Comparison of ENCODE assay signal across 6 cellular contexts in the genomic region with DNA sequence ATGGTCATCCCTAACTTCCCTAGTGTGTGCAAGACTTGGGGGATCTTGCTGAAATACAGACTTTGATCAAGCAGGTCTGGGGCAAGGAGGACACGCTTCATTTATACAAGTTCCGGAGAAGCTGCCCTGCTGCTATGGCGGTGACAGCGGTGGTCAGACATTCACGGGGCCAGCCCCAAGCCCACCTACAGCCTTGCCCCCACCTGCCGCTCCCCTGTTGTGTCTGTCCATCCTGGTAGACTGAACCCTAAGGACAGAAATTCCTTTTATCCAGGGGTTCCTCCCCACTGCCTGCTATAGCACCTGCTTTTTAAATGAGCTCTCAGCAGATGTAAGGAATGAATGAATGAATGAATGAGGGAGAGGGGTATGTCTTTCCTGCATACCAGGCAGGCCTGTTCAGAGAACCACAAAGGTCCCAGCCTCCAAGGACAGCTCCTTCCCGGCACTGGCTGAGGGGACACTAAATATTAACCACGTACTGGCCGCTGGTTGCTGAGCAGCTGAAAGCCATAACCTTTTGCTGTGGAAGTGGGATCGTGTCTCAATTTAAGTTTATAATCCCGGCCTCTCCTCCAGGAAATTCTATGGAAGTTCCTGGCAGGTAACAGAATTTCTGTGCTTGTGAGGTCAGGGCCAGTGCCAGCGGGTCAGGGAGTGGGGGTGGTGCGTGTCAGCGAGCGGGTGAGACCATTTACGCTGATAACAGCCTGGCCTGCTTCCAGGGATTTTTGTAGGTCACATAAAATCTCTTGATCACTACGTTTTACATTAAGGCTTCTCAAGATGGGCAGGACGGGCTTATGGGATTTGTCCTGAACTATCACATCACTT. TPM values are rescaled to one million over a fixed set of nuclear protein-coding genes. Genes with fewer than 3 reads are reported as not detected.
DNase-seq lines count a peak whose midpoint lies in the region; ATAC-seq and TF ChIP-seq lines count a peak whose summit lies in the region.

No MANE protein-coding gene starts in this region.

- DNase-seq in CD4-positive, CD25-positive, alpha-beta regulatory T cell: no peak
- no peak for DNase-seq in activated CD8-positive, alpha-beta T cell treated with anti-CD3 and anti-CD28 coated beads, Interleukin-2, amount 10 ng/mL, durations not matched to agents 7 days and 5 days
- no peak for DNase-seq in lower lobe of right lung
- no peak for DNase-seq in KBM-7
- DNase-seq in NCI-H446 treated with DMSO at 0.1 percent for 48 hours (lab: John Stamatoyannopoulos, UW): no peak

- intact Hi-C loops in lower lobe of right lung (cut with DNase I): no loop called here

- in situ Hi-C loops in KBM-7 (cut with MboI; ENCODE audit: low pct_unique_long_range_greater_than_20kb, low sequenced_read_pairs): no loop called here

- H3K9me3 Mint-ChIP-seq in CD4-positive, CD25-positive, alpha-beta regulatory T cell: no peaks in the 10 kb centered on the region
- no peaks in the 10 kb centered on the region for H3K9me3 Mint-ChIP-seq in activated CD8-positive, alpha-beta T cell treated with anti-CD3 and anti-CD28 coated beads, Interleukin-2, amount 10 ng/mL, durations not matched to agents 7 days and 5 days (ENCODE audit: insufficient read depth)

- peaks cover 9 to 63% (median 22%) of the 10 kb centered on the region in 4 donors for H3K4me1 Mint-ChIP-seq in CD4-positive, CD25-positive, alpha-beta regulatory T cell
- peaks cover 64% of the 10 kb centered on the region for H3K4me1 Mint-ChIP-seq in activated CD8-positive, alpha-beta T cell treated with anti-CD3 and anti-CD28 coated beads, Interleukin-2, amount 10 ng/mL, durations not matched to agents 7 days and 5 days (ENCODE audit: low read depth)

- no peak for TF ChIP-seq CTCF in lower lobe of right lung (IDR thresholded peaks at IDR 0.05)

- CTCF ChIA-PET in activated CD8-positive, alpha-beta T cell treated with anti-CD3 and anti-CD28 coated beads, Interleukin-2, amount 10 ng/mL, durations not matched to agents 7 days and 5 days (lab: Charles Lee): interaction anchor here (0.9 to 7.8 kb wide), 13 partner anchors 8 to 166 kb away, joined by 3 to 162 read pairs (median 4); partner anchors contain the start of genes GATAD2A and MAU2

- H3K36me3 Mint-ChIP-seq in CD4-positive, CD25-positive, alpha-beta regulatory T cell: peaks cover 4% of the 10 kb centered on the region
- H3K36me3 Mint-ChIP-seq in activated CD8-positive, alpha-beta T cell treated with anti-CD3 and anti-CD28 coated beads, Interleukin-2, amount 10 ng/mL, durations not matched to agents 7 days and 5 days (ENCODE audit: low read depth): peaks cover 43% of the 10 kb centered on the region

- peaks cover 25% of the 10 kb centered on the region for H3K36me3 ChIP-seq in CD4-positive, CD25-positive, alpha-beta regulatory T cell (ENCODE audit: control insufficient read depth, insufficient read depth, low read length)
- peaks cover 32% of the 10 kb centered on the region for H3K36me3 ChIP-seq in lower lobe of right lung

- H3K4me3 ChIP-seq in CD4-positive, CD25-positive, alpha-beta regulatory T cell (ENCODE audit: low read depth, low read length): peak overlapping the region; percentile 61
- H3K4me3 ChIP-seq in lower lobe of right lung: peak overlapping the region; percentile 25

- peak overlapping the region; percentile 96 to 100 (median 99) for H3K27ac Mint-ChIP-seq in CD4-positive, CD25-positive, alpha-beta regulatory T cell
- peak overlapping the region; percentile 97 for H3K27ac Mint-ChIP-seq in activated CD8-positive, alpha-beta T cell treated with anti-CD3 and anti-CD28 coated beads, Interleukin-2, amount 10 ng/mL, durations not matched to agents 7 days and 5 days

- H3K27ac ChIP-seq in CD4-positive, CD25-positive, alpha-beta regulatory T cell (ENCODE audit: insufficient read depth, low read length, poor library complexity, severe bottlenecking): peak overlapping the region; percentile 94
- peak overlapping the region; percentile 86 for H3K27ac ChIP-seq in lower lobe of right lung

- H3K4me3 Mint-ChIP-seq in CD4-positive, CD25-positive, alpha-beta regulatory T cell: peak overlapping the region; percentile 76 to 86 (median 82)
- H3K4me3 Mint-ChIP-seq in activated CD8-positive, alpha-beta T cell treated with anti-CD3 and anti-CD28 coated beads, Interleukin-2, amount 10 ng/mL, durations not matched to agents 7 days and 5 days: peak overlapping the region; percentile 68

- no peaks in the 10 kb centered on the region for H3K9me3 ChIP-seq in CD4-positive, CD25-positive, alpha-beta regulatory T cell (ENCODE audit: control insufficient read depth in 2 of 2, low read length in 2 of 2)
- no peaks in the 10 kb centered on the region for H3K9me3 ChIP-seq in lower lobe of right lung

- peaks cover 48% of the 10 kb centered on the region for H3K4me1 ChIP-seq in CD4-positive, CD25-positive, alpha-beta regulatory T cell (ENCODE audit: control insufficient read depth, insufficient read depth, low read length, poor library complexity, severe bottlenecking)
- peaks cover 55% of the 10 kb centered on the region for H3K4me1 ChIP-seq in lower lobe of right lung

- POLR2A ChIA-PET in activated CD8-positive, alpha-beta T cell treated with anti-CD3 and anti-CD28 coated beads, Interleukin-2, amount 10 ng/mL, durations not matched to agents 7 days and 5 days (lab: Charles Lee): interaction anchor here (1.0 to 2.8 kb wide), 7 partner anchors 20 to 123 kb away, joined by 3 to 16 read pairs (median 3); partner anchors contain the start of gene TSSK6

- ATAC-seq in CD4-positive, CD25-positive, alpha-beta regulatory T cell (ENCODE audit: low read depth in 2 of 2): no peak
- ATAC-seq in activated CD8-positive, alpha-beta T cell treated with anti-CD3 and anti-CD28 coated beads, Interleukin-2, amount 10 ng/mL, durations not matched to agents 7 days and 5 days: no peak
- ATAC-seq in lower lobe of right lung (peak in 1 of 2 donors; percentile 23), GM19463 (IDR thresholded peaks at IDR 0.05; ENCODE audit: unreplicated experiment) (no peak)

- H3K27me3 ChIP-seq in CD4-positive, CD25-positive, alpha-beta regulatory T cell (ENCODE audit: control insufficient read depth, insufficient read depth, low read length): no peaks in the 10 kb centered on the region
- H3K27me3 ChIP-seq in lower lobe of right lung (ENCODE audit: low read depth): no peaks in the 10 kb centered on the region

- H3K27me3 Mint-ChIP-seq in CD4-positive, CD25-positive, alpha-beta regulatory T cell: no peaks in the 10 kb centered on the region
- no peaks in the 10 kb centered on the region for H3K27me3 Mint-ChIP-seq in activated CD8-positive, alpha-beta T cell treated with anti-CD3 and anti-CD28 coated beads, Interleukin-2, amount 10 ng/mL, durations not matched to agents 7 days and 5 days (ENCODE audit: low read depth)

RNA-seq across cellular contexts. Expression of gene TSSK6, which starts 27.1 kb away (rescaled TPM):
- total RNA-seq in CD4-positive, CD25-positive, alpha-beta regulatory T cell: 6.2 TPM
- 1 to 10 TPM; 1.6 to 3.0 (median 1.8) TPM for polyA plus RNA-seq in CD4-positive, CD25-positive, alpha-beta regulatory T cell
- 1 to 10 TPM; 3.4 to 3.9 TPM for total RNA-seq in activated CD8-positive, alpha-beta T cell treated with anti-CD3 and anti-CD28 coated beads, Interleukin-2, amount 10 ng/mL, durations not matched to agents 7 days and 5 days
- total RNA-seq in lower lobe of right lung: 2.9 TPM

RNA-seq across cellular contexts. Expression of gene NDUFA13, which starts 27.8 kb away (rescaled TPM):
- total RNA-seq in CD4-positive, CD25-positive, alpha-beta regulatory T cell: 196 TPM
- polyA plus RNA-seq in CD4-positive, CD25-positive, alpha-beta regulatory T cell: 100 to 1,000 TPM; 358 to 453 (median 400) TPM
- total RNA-seq in activated CD8-positive, alpha-beta T cell treated with anti-CD3 and anti-CD28 coated beads, Interleukin-2, amount 10 ng/mL, durations not matched to agents 7 days and 5 days: 100 to 1,000 TPM; 388 to 413 TPM
- total RNA-seq in lower lobe of right lung: 218 TPM

RNA-seq across cellular contexts. Expression of gene YJEFN3, which starts 40.5 kb away (rescaled TPM):
- 6.6 TPM for total RNA-seq in CD4-positive, CD25-positive, alpha-beta regulatory T cell
- polyA plus RNA-seq in CD4-positive, CD25-positive, alpha-beta regulatory T cell: not detected
- 10 to 100 TPM; 10.0 to 10.6 TPM for total RNA-seq in activated CD8-positive, alpha-beta T cell treated with anti-CD3 and anti-CD28 coated beads, Interleukin-2, amount 10 ng/mL, durations not matched to agents 7 days and 5 days
- total RNA-seq in lower lobe of right lung: 6.6 TPM

RNA-seq across cellular contexts. Expression of gene CILP2, which starts 49.8 kb away (rescaled TPM):
- total RNA-seq in CD4-positive, CD25-positive, alpha-beta regulatory T cell: 0.42 TPM
- polyA plus RNA-seq in CD4-positive, CD25-positive, alpha-beta regulatory T cell: under 1 TPM in 3 of 4 donors, not detected in 1; 0.09 to 0.42 (median 0.21) TPM
- under 1 TPM; 0.16 to 0.24 TPM for total RNA-seq in activated CD8-positive, alpha-beta T cell treated with anti-CD3 and anti-CD28 coated beads, Interleukin-2, amount 10 ng/mL, durations not matched to agents 7 days and 5 days
- 0.12 TPM for total RNA-seq in lower lobe of right lung
